Comparison of ENCODE assay signal across 20 cellular contexts in genomic region chr6:20416063-20416454, GRCh38. TPM values are rescaled to one million over a fixed set of nuclear protein-coding genes. Genes with fewer than 3 reads are reported as not detected.
DNase-seq lines count a peak whose midpoint lies in the region; ATAC-seq and TF ChIP-seq lines count a peak whose summit lies in the region.
"Had no signal": no experiment of that assay in that cellular context is flagged by ENCODE, and none has a peak within 500 bp of the region (broad histone marks: within the 10 kb centered on the region; RNA-seq: fewer than 3 reads in every experiment).

No MANE protein-coding gene starts in this region.

- H3K4me2 ChIP-seq in MM.1S (ENCODE audit: low read depth, low read length), result peak overlapping the region; percentile 33; the same call in 1 of the 2 replicates
- H3K4me2 ChIP-seq: SK-N-SH had no signal

- H3K4me1 ChIP-seq in MM.1S (ENCODE audit: low read length), result peaks cover 27% of the 10 kb centered on the region; the same call in 1 of the 2 replicates
- no peaks in the 10 kb centered on the region for H3K4me1 ChIP-seq in esophagus muscularis mucosa
- H3K4me1 ChIP-seq: upper lobe of right lung had no signal

- ATAC-seq in stimulated activated effector memory CD8-positive, alpha-beta T cell treated with anti-CD3 and anti-CD28 coated beads, Interleukin-12 subunit alpha, Interleukin-12 subunit beta, amount 100 ng/mL, for 72 hours, result peak; percentile 56
- ATAC-seq in HG03159 (IDR thresholded peaks at IDR 0.05; ENCODE audit: unreplicated experiment), result no peak
- no peak for ATAC-seq in GM21390 (IDR thresholded peaks at IDR 0.05; ENCODE audit: unreplicated experiment)
- ATAC-seq: esophagus mucosa, left lung, right cardiac atrium, upper lobe of right lung had no signal

- TF ChIP-seq POLR2A in esophagus muscularis mucosa (IDR thresholded peaks at IDR 0.05; ENCODE audit: low read depth), result no peak

- no peak overlapping the region for H3K4me3 Mint-ChIP-seq in activated T-cell treated with anti-CD3 and anti-CD28 coated beads, Interleukin-2, amount 50 U/mL, for 24 hours
- peak overlapping the region; percentile 16 for H3K4me3 Mint-ChIP-seq in stimulated activated effector memory CD8-positive, alpha-beta T cell treated with anti-CD3 and anti-CD28 coated beads, Interleukin-12 subunit alpha, Interleukin-12 subunit beta, amount 100 ng/mL, for 72 hours
- H3K4me3 Mint-ChIP-seq: dendritic cell treated with granulocyte-macrophage colony-stimulating factor and Interleukin-4, amounts not matched to agents 40 ng/mL and 50 ng/mL, for 4 days; naive B cell had no signal

- H3K4me1 Mint-ChIP-seq in activated T-cell treated with anti-CD3 and anti-CD28 coated beads, Interleukin-2, amount 50 U/mL, for 24 hours (ENCODE audit: low read depth), result peaks cover 70% of the 10 kb centered on the region
- H3K4me1 Mint-ChIP-seq in stimulated activated effector memory CD8-positive, alpha-beta T cell treated with anti-CD3 and anti-CD28 coated beads, Interleukin-12 subunit alpha, Interleukin-12 subunit beta, amount 100 ng/mL, for 72 hours, result peaks cover 65% of the 10 kb centered on the region

- H3K9me3 Mint-ChIP-seq in activated T-cell treated with anti-CD3 and anti-CD28 coated beads, Interleukin-2, amount 50 U/mL, for 24 hours, result no peaks in the 10 kb centered on the region
- no peaks in the 10 kb centered on the region for H3K9me3 Mint-ChIP-seq in stimulated activated effector memory CD8-positive, alpha-beta T cell treated with anti-CD3 and anti-CD28 coated beads, Interleukin-12 subunit alpha, Interleukin-12 subunit beta, amount 100 ng/mL, for 72 hours
- H3K9me3 Mint-ChIP-seq: naive B cell had no signal

- no peak overlapping the region for H3K4me3 ChIP-seq in MM.1S (ENCODE audit: low read length)
- no peak overlapping the region for H3K4me3 ChIP-seq in esophagus muscularis mucosa
- H3K4me3 ChIP-seq: left lung, upper lobe of right lung had no signal

- DNase-seq in activated T-cell treated with anti-CD3 and anti-CD28 coated beads, Interleukin-2, amount 50 U/mL, for 24 hours, result no peak
- no peak for DNase-seq in activated T-cell treated with anti-CD3 and anti-CD28 coated beads, Interleukin-2, amount 50 U/mL, for 48 hours
- no peak for DNase-seq in MM.1S
- DNase-seq in esophagus muscularis mucosa (ENCODE audit: extremely low spot score), result peak; percentile 64
- no peak for DNase-seq in stimulated activated effector memory CD8-positive, alpha-beta T cell treated with anti-CD3 and anti-CD28 coated beads, Interleukin-12 subunit alpha, Interleukin-12 subunit beta, amount 100 ng/mL, for 72 hours (ENCODE audit: low spot score in 2 of 2)
- DNase-seq in GDM1 (lab: John Stamatoyannopoulos, UW), result no peak
- DNase-seq: H7; hippocampal formation; KG1; left lung; naive B cell; NCI-H1694; right cardiac atrium; SK-N-SH; stimulated activated CD4-positive, alpha-beta T cell treated with anti-CD3 and anti-CD28 coated beads, Interleukin-2, amount 100 ng/mL, for 48 hours; upper lobe of right lung had no signal

- H3K9ac ChIP-seq in MM.1S (ENCODE audit: low read length), result no peak overlapping the region
- H3K9ac ChIP-seq: SK-N-SH had no signal

- H3K27ac ChIP-seq in MM.1S (ENCODE audit: low read length) (peak overlapping the region; percentile 14; the same call in 1 of the 2 replicates), esophagus muscularis mucosa (replicated peaks in 1 of 4) (no peak overlapping the region)
- H3K27ac ChIP-seq: upper lobe of right lung had no signal

- H3K9me2 ChIP-seq in MM.1S (replicated peaks; ENCODE audit: insufficient read depth, low read length), result no peaks in the 10 kb centered on the region
- H3K9me2 ChIP-seq: SK-N-SH had no signal

- H4K20me1 ChIP-seq in MM.1S (ENCODE audit: insufficient read depth, low read length), result peaks cover 31% of the 10 kb centered on the region

- H3K9me3 ChIP-seq in MM.1S (replicated peaks; ENCODE audit: insufficient read depth, low read length) (no peaks in the 10 kb centered on the region), esophagus muscularis mucosa (no peaks in the 10 kb centered on the region)
- H3K9me3 ChIP-seq: left lung, SK-N-SH, upper lobe of right lung had no signal

- H3K27me3 Mint-ChIP-seq in activated T-cell treated with anti-CD3 and anti-CD28 coated beads, Interleukin-2, amount 50 U/mL, for 24 hours, result no peaks in the 10 kb centered on the region
- H3K27me3 Mint-ChIP-seq: dendritic cell treated with granulocyte-macrophage colony-stimulating factor and Interleukin-4, amounts not matched to agents 40 ng/mL and 50 ng/mL, for 4 days; naive B cell had no signal

- H3K36me3 ChIP-seq in MM.1S (replicated peaks; ENCODE audit: insufficient read depth, low read length) (no peaks in the 10 kb centered on the region; the same call in 1 of the 2 replicates), esophagus muscularis mucosa (no peaks in the 10 kb centered on the region)
- H3K36me3 ChIP-seq: left lung, upper lobe of right lung had no signal

- peak overlapping the region; percentile 14 for H3K27ac Mint-ChIP-seq in activated T-cell treated with anti-CD3 and anti-CD28 coated beads, Interleukin-2, amount 50 U/mL, for 24 hours
- H3K27ac Mint-ChIP-seq in stimulated activated effector memory CD8-positive, alpha-beta T cell treated with anti-CD3 and anti-CD28 coated beads, Interleukin-12 subunit alpha, Interleukin-12 subunit beta, amount 100 ng/mL, for 72 hours, result peak overlapping the region; percentile 68
- H3K27ac Mint-ChIP-seq: dendritic cell treated with granulocyte-macrophage colony-stimulating factor and Interleukin-4, amounts not matched to agents 40 ng/mL and 50 ng/mL, for 4 days had no signal

- TF ChIP-seq CTCF in MM.1S (IDR thresholded peaks at IDR 0.05; ENCODE audit: low read length) (no peak), esophagus muscularis mucosa (IDR thresholded peaks at IDR 0.05) (no peak)

- H3K27me3 ChIP-seq in MM.1S (replicated peaks; ENCODE audit: insufficient read depth, low read length) (no peaks in the 10 kb centered on the region), esophagus muscularis mucosa (no peaks in the 10 kb centered on the region)
- H3K27me3 ChIP-seq: left lung, upper lobe of right lung had no signal

- 75% methylated on average over 4 of the region's 4 CpGs for WGBS in esophagus muscularis mucosa

- H3K36me3 Mint-ChIP-seq in activated T-cell treated with anti-CD3 and anti-CD28 coated beads, Interleukin-2, amount 50 U/mL, for 24 hours (ENCODE audit: low read depth), result peaks cover 55% of the 10 kb centered on the region
- H3K36me3 Mint-ChIP-seq in stimulated activated effector memory CD8-positive, alpha-beta T cell treated with anti-CD3 and anti-CD28 coated beads, Interleukin-12 subunit alpha, Interleukin-12 subunit beta, amount 100 ng/mL, for 72 hours, result peaks cover 9% of the 10 kb centered on the region

- H2AFZ ChIP-seq in MM.1S (ENCODE audit: low read length), result no peak overlapping the region

- intact Hi-C loops in esophagus muscularis mucosa (cut with DNase I), result no loop called here

- H3K79me2 ChIP-seq in MM.1S (ENCODE audit: low read length), result peaks cover 99% of the 10 kb centered on the region

- H3F3A ChIP-seq in MM.1S (ENCODE audit: insufficient read depth, low read length), result no peaks in the 10 kb centered on the region

- no peak for TF ChIP-seq EP300 in esophagus muscularis mucosa (IDR thresholded peaks at IDR 0.05)

RNA-seq across cellular contexts. Expression of gene E2F3, which starts 14.4 kb away (rescaled TPM):
- total RNA-seq in esophagus muscularis mucosa, result 1 to 10 TPM; 2.9 to 5.6 (median 4.2) TPM
